In genomic region chr12:19709889-19710288, GRCh38 we compare ENCODE assay signal across 1 cellular context.
TF ChIP-seq lines count a peak whose summit lies in the region.

No MANE protein-coding gene starts in this region.

TF ChIP-seq in IMR-90, 13 proteins besides CTCF, POLR2A, EP300 and RAD21 (continued from another document):
- TF ChIP-seq NFE2L2 (IDR thresholded peaks at IDR 0.05; ENCODE audit: low read depth, low read length) (no peak), FOS (IDR thresholded peaks at IDR 0.05; ENCODE audit: low read depth, low read length) (no peak)
